Comparison of ENCODE assay signal across 1 cellular context in the genomic region with DNA sequence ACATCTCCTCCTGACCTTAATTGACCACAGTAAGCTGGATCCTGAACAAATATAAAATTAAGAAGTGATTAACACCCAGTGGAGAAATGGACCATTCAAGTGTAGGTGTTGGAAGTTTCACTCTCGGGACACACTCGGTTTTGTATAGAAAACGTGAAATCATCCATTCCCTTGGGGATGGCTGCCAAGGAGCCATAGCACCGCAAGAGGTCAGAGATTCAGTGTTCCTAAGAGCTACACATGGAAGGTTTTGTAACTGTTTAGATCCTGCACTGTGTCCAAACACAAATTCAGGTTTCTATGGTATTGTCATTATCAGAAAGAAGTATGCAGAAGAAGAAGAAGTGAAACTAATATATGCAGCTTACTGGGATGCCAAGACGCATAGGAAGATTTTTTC.
A peak's percentile ranks its signal among the peaks of the same experiment; 100 is the strongest.
TF ChIP-seq lines count a peak whose summit lies in the region.

No MANE protein-coding gene starts in this region.

TF ChIP-seq in IMR-90, 13 proteins besides CTCF, POLR2A, EP300 and RAD21:
- TF ChIP-seq CHD1 (IDR thresholded peaks at IDR 0.05; ENCODE audit: low read depth, low read length) (no peak), CEBPB (IDR thresholded peaks at IDR 0.05; ENCODE audit: low read depth, low read length) (0 out of 2 replicates have a peak, but pooled peaks have one; percentile 1)
